ENCODE assay signal across 1 cellular context in genomic region chr2:49687873-49688272, GRCh38.
TF ChIP-seq lines count a peak whose summit lies in the region.

No MANE protein-coding gene starts in this region.

TF ChIP-seq in GM23338, 12 proteins besides CTCF, POLR2A, EP300 and RAD21 (continued from another document):
- TF ChIP-seq ZNF462 (CRISPR knock-in tag; IDR thresholded peaks at IDR 0.05) (no peak), REST (IDR thresholded peaks at IDR 0.05; ENCODE audit: unreplicated experiment) (no peak)
